Comparison of ENCODE assay signal across 1 cellular context in genomic region chr5:114416254-114416653, GRCh38.
TF ChIP-seq lines count a peak whose summit lies in the region.

No MANE protein-coding gene starts in this region.

TF ChIP-seq in liver, 16 proteins besides CTCF, POLR2A, EP300 and RAD21 (continued from another document):
- TF ChIP-seq, protein P1, sequence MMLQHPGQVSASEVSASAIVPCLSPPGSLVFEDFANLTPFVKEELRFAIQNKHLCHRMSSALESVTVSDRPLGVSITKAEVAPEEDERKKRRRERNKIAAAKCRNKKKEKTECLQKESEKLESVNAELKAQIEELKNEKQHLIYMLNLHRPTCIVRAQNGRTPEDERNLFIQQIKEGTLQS (IDR thresholded peaks at IDR 0.05): no peak
- TF ChIP-seq YY1 (IDR thresholded peaks at IDR 0.05): no peak
- no peak for TF ChIP-seq EGR1 (IDR thresholded peaks at IDR 0.05; ENCODE audit: low read depth in 2 of 2)
- TF ChIP-seq FOXA1 (IDR thresholded peaks at IDR 0.05): no peak
- TF ChIP-seq, protein P2, sequence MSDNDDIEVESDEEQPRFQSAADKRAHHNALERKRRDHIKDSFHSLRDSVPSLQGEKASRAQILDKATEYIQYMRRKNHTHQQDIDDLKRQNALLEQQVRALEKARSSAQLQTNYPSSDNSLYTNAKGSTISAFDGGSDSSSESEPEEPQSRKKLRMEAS (IDR thresholded peaks at IDR 0.05): no peak
- peak in 1 of 2 donors; percentile 12 for TF ChIP-seq JUND (IDR thresholded peaks at IDR 0.05)
- TF ChIP-seq HNF4A (conservative IDR thresholded peaks at IDR 0.05): peak in 1 of 2 donors; percentile 57
- no peak for TF ChIP-seq SP1 (IDR thresholded peaks at IDR 0.05)
- peak; percentile 24 to 44 for TF ChIP-seq RXRA (IDR thresholded peaks at IDR 0.05)
- TF ChIP-seq TAF1 (conservative IDR thresholded peaks at IDR 0.05): no peak
- TF ChIP-seq REST (IDR thresholded peaks at IDR 0.05): no peak
- no peak for TF ChIP-seq NR2F2 (IDR thresholded peaks at IDR 0.05)
- no peak for TF ChIP-seq GABPA (IDR thresholded peaks at IDR 0.05 in 1 of 2, conservative IDR thresholded peaks at IDR 0.05 in 1 of 2)
